11 cellular contexts compared by ENCODE assay signal in the genomic region with DNA sequence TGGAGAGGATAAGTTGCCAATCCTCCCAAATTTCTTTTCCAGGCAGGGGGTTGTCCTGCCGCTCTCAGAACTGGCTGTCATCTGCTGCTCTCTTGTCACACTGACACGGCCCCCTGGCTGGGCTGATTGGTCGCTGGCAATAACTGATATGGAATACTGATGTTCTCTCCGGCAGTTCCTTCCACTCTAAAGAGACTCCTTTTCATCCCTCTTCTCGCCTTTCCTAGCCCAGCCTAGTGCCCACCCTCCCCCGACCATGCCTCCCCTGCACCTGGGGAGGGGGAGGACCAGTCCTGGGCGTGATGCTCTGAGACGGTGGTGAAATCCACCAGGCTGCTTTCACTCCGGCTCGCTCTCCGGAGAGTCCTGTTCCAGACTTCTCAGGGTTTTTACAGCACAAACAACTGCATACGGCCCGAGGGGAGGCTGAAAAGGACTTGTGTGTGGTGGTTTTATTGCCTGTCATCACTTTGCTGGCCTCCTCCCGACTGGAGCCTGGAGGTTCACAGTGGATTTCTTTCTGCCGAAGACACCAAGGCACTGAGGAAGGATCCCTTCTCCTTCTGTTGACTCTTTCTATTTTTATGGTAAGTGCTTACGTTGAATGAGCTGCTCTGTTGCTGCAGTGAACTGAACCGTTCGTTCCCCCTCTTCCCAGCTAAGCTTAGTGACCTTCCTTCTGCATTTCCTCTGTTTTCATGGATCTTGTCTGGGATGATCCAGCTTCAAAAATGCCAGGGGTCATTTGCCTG. TPM values are rescaled to one million over a fixed set of nuclear protein-coding genes. Genes with fewer than 3 reads are reported as not detected.
DNase-seq lines count a peak whose midpoint lies in the region; ATAC-seq and TF ChIP-seq lines count a peak whose summit lies in the region.
"Had no signal": no experiment of that assay in that cellular context is flagged by ENCODE, and none has a peak within 500 bp of the region (broad histone marks: within the 10 kb centered on the region; RNA-seq: fewer than 3 reads in every experiment).

A gene (plus strand): TSS at position 336 of the 752 bp plus-strand sequence. CDS start 107,010 bp downstream, outside the sequence.

- no peak within 1 kb of the TSS for H2AFZ ChIP-seq in PC-3 (ENCODE audit: low read length)

- H3K27me3 Mint-ChIP-seq in activated T-helper 17 cell treated with anti-CD3 and anti-CD28 coated beads, Interleukin-2, amount 50 U/mL, for 72 hours, result peaks cover 5% of the 10 kb centered on the region

- H3K9ac ChIP-seq in HUES64 (ENCODE audit: low read depth, low read length) (no peak within 1 kb of the TSS), adipocyte (ENCODE audit: low read length) (no peak within 1 kb of the TSS), iPS-20b (ENCODE audit: low read depth, low read length) (no peak within 1 kb of the TSS), PC-3 (ENCODE audit: low read length) (no peak within 1 kb of the TSS)

- H3K9me3 Mint-ChIP-seq in activated T-helper 17 cell treated with anti-CD3 and anti-CD28 coated beads, Interleukin-2, amount 50 U/mL, for 72 hours, result no peaks in the 10 kb centered on the region
- H3K9me3 Mint-ChIP-seq: natural killer cell treated with Interleukin-12 subunit alpha and Interleukin-12 subunit beta and Interleukin-15 and Interleukin-18, amount 100 ng/mL, for 72 hours had no signal

- DNase-seq in adipocyte (ENCODE audit: low read depth) (peak; percentile 6), superior temporal gyrus (ENCODE audit: extremely low spot score) (peak; percentile 78), PC-3 (no peak)
- DNase-seq: activated CD4-positive, alpha-beta T cell treated with anti-CD3 and anti-CD28 coated beads, Interleukin-2, amount 50 U/mL, for 48 hours; effector CD8-positive, alpha-beta T cell; NCI-H2171 had no signal

- no peaks in the 10 kb centered on the region for H3K4me1 Mint-ChIP-seq in activated T-helper 17 cell treated with anti-CD3 and anti-CD28 coated beads, Interleukin-2, amount 50 U/mL, for 72 hours

- POLR2A ChIA-PET in PC-3 (lab: Charles Lee; ENCODE audit: unreplicated experiment), result no interaction called here

- H3K9me2 ChIP-seq in PC-3 (replicated peaks; ENCODE audit: low read length), result no peaks in the 10 kb centered on the region

- ATAC-seq in PC-3, result no peak
- no peak for ATAC-seq in HG03442 (IDR thresholded peaks at IDR 0.05; ENCODE audit: unreplicated experiment)
- ATAC-seq in activated T-helper 17 cell treated with anti-CD3 and anti-CD28 coated beads, Interleukin-2, amount 50 U/mL, for 72 hours (replicated peaks), result no peak

- H3K36me3 ChIP-seq in HUES64 (ENCODE audit: insufficient read depth, low read length) (no peaks in the 10 kb centered on the region), adipocyte (ENCODE audit: control insufficient read depth, insufficient read depth, low read length, severe bottlenecking) (no peaks in the 10 kb centered on the region), iPS-20b (ENCODE audit: insufficient read depth, low read depth, low read length) (no peaks in the 10 kb centered on the region), PC-3 (ENCODE audit: low read depth, low read length) (no peaks in the 10 kb centered on the region)

- H3K27me3 ChIP-seq in HUES64 (ENCODE audit: insufficient read depth, low read length), result peaks cover 3% of the 10 kb centered on the region; the same call in 1 of the 2 replicates
- H3K27me3 ChIP-seq in adipocyte (replicated peaks; ENCODE audit: control insufficient read depth, insufficient read depth, low read length), result peaks cover 22% of the 10 kb centered on the region
- H3K27me3 ChIP-seq in iPS-20b (ENCODE audit: insufficient read depth, low read length), result peaks cover 13% of the 10 kb centered on the region; the same call in 1 of the 2 replicates
- peaks cover 58% of the 10 kb centered on the region for H3K27me3 ChIP-seq in PC-3 (ENCODE audit: low read length)

- H3K4me3 Mint-ChIP-seq in activated T-helper 17 cell treated with anti-CD3 and anti-CD28 coated beads, Interleukin-2, amount 50 U/mL, for 72 hours, result no peak within 1 kb of the TSS
- H3K4me3 Mint-ChIP-seq: natural killer cell treated with Interleukin-12 subunit alpha and Interleukin-12 subunit beta and Interleukin-15 and Interleukin-18, amount 100 ng/mL, for 72 hours had no signal

- no peaks in the 10 kb centered on the region for H3K9me3 ChIP-seq in HUES64 (ENCODE audit: insufficient read depth, low read depth, low read length)
- no peaks in the 10 kb centered on the region for H3K9me3 ChIP-seq in adipocyte (ENCODE audit: control insufficient read depth, low read length)
- no peaks in the 10 kb centered on the region for H3K9me3 ChIP-seq in iPS-20b (ENCODE audit: insufficient read depth, low read depth, low read length)
- no peaks in the 10 kb centered on the region for H3K9me3 ChIP-seq in PC-3 (ENCODE audit: low read length)

- H3K4me3 ChIP-seq in HUES64 (ENCODE audit: low read length), result peak within 1 kb of the TSS; percentile 38
- H3K4me3 ChIP-seq in adipocyte (ENCODE audit: low read length), result peak within 1 kb of the TSS; percentile 36
- peak within 1 kb of the TSS; percentile 58; the same call in 1 of the 2 replicates for H3K4me3 ChIP-seq in iPS-20b (ENCODE audit: low read length)
- no peak within 1 kb of the TSS for H3K4me3 ChIP-seq in PC-3 (ENCODE audit: low read length)

- H3F3A ChIP-seq in PC-3 (ENCODE audit: low read length, unreplicated experiment), result no peaks in the 10 kb centered on the region

- intact Hi-C loops in PC-3 (cut with micrococcal nuclease), result no loop called here

- WGBS in HUES64, result 16% methylated on average over 16 of the region's 18 CpGs

- no peaks in the 10 kb centered on the region for H3K36me3 Mint-ChIP-seq in activated T-helper 17 cell treated with anti-CD3 and anti-CD28 coated beads, Interleukin-2, amount 50 U/mL, for 72 hours (ENCODE audit: low read depth)
- H3K36me3 Mint-ChIP-seq: natural killer cell treated with Interleukin-12 subunit alpha and Interleukin-12 subunit beta and Interleukin-15 and Interleukin-18, amount 100 ng/mL, for 72 hours had no signal

- H4K20me1 ChIP-seq in PC-3 (ENCODE audit: low read length), result no peaks in the 10 kb centered on the region

- no peak within 1 kb of the TSS for H3K27ac Mint-ChIP-seq in activated T-helper 17 cell treated with anti-CD3 and anti-CD28 coated beads, Interleukin-2, amount 50 U/mL, for 72 hours
- H3K27ac Mint-ChIP-seq: natural killer cell treated with Interleukin-12 subunit alpha and Interleukin-12 subunit beta and Interleukin-15 and Interleukin-18, amount 100 ng/mL, for 72 hours had no signal

- H3K27ac ChIP-seq in HUES64 (ENCODE audit: low read depth, low read length) (peak within 1 kb of the TSS; percentile 19; the same call in 1 of the 2 replicates), iPS-20b (ENCODE audit: low read length) (no peak within 1 kb of the TSS), PC-3 (ENCODE audit: low read length) (no peak within 1 kb of the TSS)

- no peak within 1 kb of the TSS for H3K4me2 ChIP-seq in PC-3 (ENCODE audit: low read length)

- TF ChIP-seq CTCF in PC-3 (conservative IDR thresholded peaks at IDR 0.05; ENCODE audit: low read depth, low read length), result no peak

- CTCF ChIA-PET in PC-3 (lab: Charles Lee), result no interaction called here

- H3K4me1 ChIP-seq in HUES64 (ENCODE audit: insufficient read depth, low read length) (peaks cover 49% of the 10 kb centered on the region), adipocyte (ENCODE audit: control insufficient read depth, insufficient read depth, low read length) (peaks cover 7% of the 10 kb centered on the region), iPS-20b (ENCODE audit: insufficient read depth, low read length) (peaks cover 49% of the 10 kb centered on the region), PC-3 (ENCODE audit: insufficient read depth, low read length) (no peaks in the 10 kb centered on the region)

- no TSS peak for BruUV-seq in PC-3 (replicated peaks; lab: Mats Ljungman, UMichigan)

- no peaks in the 10 kb centered on the region for H3K79me2 ChIP-seq in PC-3 (ENCODE audit: low read length)

RNA-seq across cellular contexts. Expression of the gene that starts here (rescaled TPM):
- polyA plus RNA-seq in HUES64 (2013, experiment 1 of 2), result 1.6 TPM
- polyA plus RNA-seq in HUES64 (2013, experiment 2 of 2), result 1.7 TPM
- not detected in 2 replicates for total RNA-seq in PC-3 (2014; rRNA removed)
- total RNA-seq in activated T-helper 17 cell treated with anti-CD3 and anti-CD28 coated beads, Interleukin-2, amount 50 U/mL, for 72 hours, result not detected
- total RNA-seq: natural killer cell treated with Interleukin-12 subunit alpha and Interleukin-12 subunit beta and Interleukin-15 and Interleukin-18, amount 100 ng/mL, for 72 hours had no signal
